ENCODE assay signal across 2 cellular contexts in genomic region chr17:37708616-37709212, GRCh38.
TF ChIP-seq lines count a peak whose summit lies in the region.

No MANE protein-coding gene starts in this region.

TF ChIP-seq in IMR-90, 13 proteins besides CTCF, POLR2A, EP300 and RAD21:
- TF ChIP-seq NFE2L2 (IDR thresholded peaks at IDR 0.05; ENCODE audit: low read depth, low read length) (no peak), MAZ (IDR thresholded peaks at IDR 0.05; ENCODE audit: borderline replicate concordance, low read depth, low read length) (peak; percentile 51)

TF ChIP-seq in SK-N-SH, 30 proteins besides CTCF, POLR2A, EP300 and RAD21:
- no peak for TF ChIP-seq SIN3A (IDR thresholded peaks at IDR 0.05; ENCODE audit: borderline replicate concordance, low read depth, low read length)
TF ChIP-seq in SK-N-SH: peak in this region for 0.
